21 cellular contexts compared by ENCODE assay signal in genomic region chr16:49599281-49599680, GRCh38.
"Had no signal": no experiment of that assay in that cellular context is flagged by ENCODE, and none has a peak within 500 bp of the region (broad histone marks: within the 10 kb centered on the region; RNA-seq: fewer than 3 reads in every experiment).

No MANE protein-coding gene starts in this region.

- H3K9me3 Mint-ChIP-seq: activated naive CD8-positive, alpha-beta T cell treated with anti-CD3 and anti-CD28 coated beads, Interleukin-2, amount 10 ng/mL, durations not matched to agents 7 days and 5 days; activated T-helper 17 cell treated with anti-CD3 and anti-CD28 coated beads, Interleukin-2, amount 50 U/mL, for 72 hours; naive B cell had no signal

- H3K27ac ChIP-seq: colonic mucosa, gastrocnemius medialis, heart left ventricle, left lung, pancreas, tibial artery, uterus had no signal

- H3K36me3 ChIP-seq: colonic mucosa, gastrocnemius medialis, heart left ventricle, left lung, pancreas, tibial artery, uterus had no signal

- H3K4me1 Mint-ChIP-seq: activated naive CD8-positive, alpha-beta T cell treated with anti-CD3 and anti-CD28 coated beads, Interleukin-2, amount 10 ng/mL, durations not matched to agents 7 days and 5 days; activated T-helper 17 cell treated with anti-CD3 and anti-CD28 coated beads, Interleukin-2, amount 50 U/mL, for 72 hours; naive B cell had no signal

- H3K4me3 ChIP-seq: colonic mucosa, gastrocnemius medialis, heart left ventricle, left lung, pancreas, tibial artery, uterus had no signal

- H3K4me1 ChIP-seq: colonic mucosa, pancreas had no signal

- H3K27me3 ChIP-seq: colonic mucosa, gastrocnemius medialis, heart left ventricle, left lung, pancreas, tibial artery, uterus had no signal

- ATAC-seq: activated CD4-positive, alpha-beta T cell treated with anti-CD3 and anti-CD28 coated beads for 36 hours; activated T-helper 17 cell treated with anti-CD3 and anti-CD28 coated beads, Interleukin-2, amount 50 U/mL, for 72 hours; gastrocnemius medialis; heart left ventricle; left lung; pancreas had no signal

- H3K9me3 ChIP-seq: colonic mucosa, gastrocnemius medialis, heart left ventricle, left lung, pancreas, tibial artery, uterus had no signal

- H3K36me3 Mint-ChIP-seq: activated naive CD8-positive, alpha-beta T cell treated with anti-CD3 and anti-CD28 coated beads, Interleukin-2, amount 10 ng/mL, durations not matched to agents 7 days and 5 days; naive B cell had no signal

- H3K4me3 Mint-ChIP-seq: activated CD4-positive, alpha-beta T cell treated with anti-CD3 and anti-CD28 coated beads for 36 hours; activated naive CD8-positive, alpha-beta T cell treated with anti-CD3 and anti-CD28 coated beads, Interleukin-2, amount 10 ng/mL, durations not matched to agents 7 days and 5 days; activated T-helper 17 cell treated with anti-CD3 and anti-CD28 coated beads, Interleukin-2, amount 50 U/mL, for 72 hours; naive B cell had no signal

- H3K27ac Mint-ChIP-seq: activated CD4-positive, alpha-beta T cell treated with anti-CD3 and anti-CD28 coated beads for 36 hours; activated naive CD8-positive, alpha-beta T cell treated with anti-CD3 and anti-CD28 coated beads, Interleukin-2, amount 10 ng/mL, durations not matched to agents 7 days and 5 days; activated T-helper 17 cell treated with anti-CD3 and anti-CD28 coated beads, Interleukin-2, amount 50 U/mL, for 72 hours; naive B cell had no signal

- DNase-seq: activated CD4-positive, alpha-beta T cell treated with anti-CD3 and anti-CD28 coated beads for 36 hours; activated CD4-positive, alpha-beta T cell treated with anti-CD3 and anti-CD28 coated beads, Interleukin-2, amount 50 U/mL, for 48 hours; activated naive CD4-positive, alpha-beta T cell treated with Interleukin-2 at 50 U/mL for 16 hours; activated naive CD8-positive, alpha-beta T cell treated with anti-CD3 and anti-CD28 coated beads, Interleukin-2, amount 10 ng/mL, durations not matched to agents 7 days and 5 days; activated T-cell treated with anti-CD3 and anti-CD28 coated beads, Interleukin-2, amount 50 U/mL, for 1 hour; amygdala; caudate nucleus; colonic mucosa; erythroblast; gastrocnemius medialis; heart left ventricle; kidney; left lung; naive B cell; pancreas; stimulated activated CD8-positive, alpha-beta memory T cell treated with anti-CD3 and anti-CD28 coated beads, Interleukin-4, amount 100 ng/mL, for 48 hours; stimulated activated naive CD4-positive, alpha-beta T cell; substantia nigra had no signal
